Comparison of ENCODE assay signal across 11 cellular contexts in genomic region chr7:107857541-107857912, GRCh38. TPM values are rescaled to one million over a fixed set of nuclear protein-coding genes. Genes with fewer than 3 reads are reported as not detected.
DNase-seq lines count a peak whose midpoint lies in the region; ATAC-seq and TF ChIP-seq lines count a peak whose summit lies in the region.
"Had no signal": no experiment of that assay in that cellular context is flagged by ENCODE, and none has a peak within 500 bp of the region (broad histone marks: within the 10 kb centered on the region; RNA-seq: fewer than 3 reads in every experiment).

No MANE protein-coding gene starts in this region.

- DNase-seq in activated naive CD4-positive, alpha-beta T cell treated with anti-CD3 and anti-CD28 coated beads, Interleukin-2, amount 50 U/mL, for 72 hours (ENCODE audit: low spot score in 2 of 2), result no peak
- DNase-seq in activated naive CD4-positive, alpha-beta T cell treated with anti-CD3 and anti-CD28 coated beads for 36 hours, result no peak
- no peak for DNase-seq in activated naive CD8-positive, alpha-beta T cell treated with anti-CD3 and anti-CD28 coated beads for 36 hours
- DNase-seq in fibroblast of the conjunctiva (ENCODE audit: low read depth), result peak; percentile 6
- DNase-seq in GM20000 (ENCODE audit: low spot score), result no peak
- no peak for DNase-seq in NCI-H524 treated with DMSO at 0.1 percent for 48 hours (lab: John Stamatoyannopoulos, UW)
- DNase-seq: activated gamma-delta T cell, left cardiac atrium, NCI-H1417 had no signal

- H3K4me1 Mint-ChIP-seq in activated naive CD4-positive, alpha-beta T cell treated with anti-CD3 and anti-CD28 coated beads for 36 hours (ENCODE audit: low read depth), result peaks cover 16% of the 10 kb centered on the region
- H3K4me1 Mint-ChIP-seq in activated naive CD8-positive, alpha-beta T cell treated with anti-CD3 and anti-CD28 coated beads for 36 hours, result peaks cover 18% of the 10 kb centered on the region

- intact Hi-C loops in activated naive CD4-positive, alpha-beta T cell treated with anti-CD3 and anti-CD28 coated beads for 36 hours (cut with micrococcal nuclease), result loop anchor here (1.0 kb wide), 1 partner anchor 43 kb away; no protein-coding TSS in a partner anchor

- no peaks in the 10 kb centered on the region for H3K36me3 Mint-ChIP-seq in activated naive CD4-positive, alpha-beta T cell treated with anti-CD3 and anti-CD28 coated beads, Interleukin-2, amount 50 U/mL, for 72 hours
- no peaks in the 10 kb centered on the region for H3K36me3 Mint-ChIP-seq in activated naive CD4-positive, alpha-beta T cell treated with anti-CD3 and anti-CD28 coated beads for 36 hours (ENCODE audit: low read depth)
- H3K36me3 Mint-ChIP-seq in activated naive CD8-positive, alpha-beta T cell treated with anti-CD3 and anti-CD28 coated beads for 36 hours, result no peaks in the 10 kb centered on the region

- no peak overlapping the region for H3K4me3 Mint-ChIP-seq in activated naive CD4-positive, alpha-beta T cell treated with anti-CD3 and anti-CD28 coated beads for 36 hours
- no peak overlapping the region for H3K4me3 Mint-ChIP-seq in activated naive CD8-positive, alpha-beta T cell treated with anti-CD3 and anti-CD28 coated beads for 36 hours

- no peak for TF ChIP-seq CTCF in GM20000 (IDR thresholded peaks at IDR 0.05; ENCODE audit: extremely low read depth, missing control alignments)

- CTCF ChIA-PET in activated naive CD4-positive, alpha-beta T cell treated with anti-CD3 and anti-CD28 coated beads for 36 hours (lab: Charles Lee), result interaction anchor here (0.6 to 1.6 kb wide), 2 partner anchors 17 to 23 kb away, joined by 3 to 11 read pairs; no protein-coding TSS in a partner anchor

- no peaks in the 10 kb centered on the region for H3K27me3 Mint-ChIP-seq in activated naive CD4-positive, alpha-beta T cell treated with anti-CD3 and anti-CD28 coated beads for 36 hours (ENCODE audit: low read depth)
- H3K27me3 Mint-ChIP-seq in activated naive CD8-positive, alpha-beta T cell treated with anti-CD3 and anti-CD28 coated beads for 36 hours, result no peaks in the 10 kb centered on the region

- H3K9me3 Mint-ChIP-seq in activated naive CD4-positive, alpha-beta T cell treated with anti-CD3 and anti-CD28 coated beads, Interleukin-2, amount 50 U/mL, for 72 hours, result no peaks in the 10 kb centered on the region
- no peaks in the 10 kb centered on the region for H3K9me3 Mint-ChIP-seq in activated naive CD4-positive, alpha-beta T cell treated with anti-CD3 and anti-CD28 coated beads for 36 hours
- H3K9me3 Mint-ChIP-seq in activated naive CD8-positive, alpha-beta T cell treated with anti-CD3 and anti-CD28 coated beads for 36 hours, result no peaks in the 10 kb centered on the region

- peak; percentile 69 to 78 for ATAC-seq in activated naive CD4-positive, alpha-beta T cell treated with anti-CD3 and anti-CD28 coated beads, Interleukin-2, amount 50 U/mL, for 72 hours
- ATAC-seq in GM18498 (IDR thresholded peaks at IDR 0.05; ENCODE audit: unreplicated experiment) (no peak), GM18502 (IDR thresholded peaks at IDR 0.05; ENCODE audit: poor library complexity, unreplicated experiment) (no peak)
- ATAC-seq: left cardiac atrium had no signal

- peak overlapping the region in 1 of 2 donors; percentile 38 for H3K27ac Mint-ChIP-seq in activated naive CD4-positive, alpha-beta T cell treated with anti-CD3 and anti-CD28 coated beads, Interleukin-2, amount 50 U/mL, for 72 hours
- H3K27ac Mint-ChIP-seq in activated naive CD4-positive, alpha-beta T cell treated with anti-CD3 and anti-CD28 coated beads for 36 hours, result no peak overlapping the region
- H3K27ac Mint-ChIP-seq in activated naive CD8-positive, alpha-beta T cell treated with anti-CD3 and anti-CD28 coated beads for 36 hours, result peak overlapping the region; percentile 30

RNA-seq across cellular contexts. Expression of gene DLD, which starts 33.5 kb away (rescaled TPM):
- 10 to 100 TPM; 82.8 to 96.5 TPM for total RNA-seq in activated naive CD4-positive, alpha-beta T cell treated with anti-CD3 and anti-CD28 coated beads, Interleukin-2, amount 50 U/mL, for 72 hours
- 10 to 100 TPM; 92.6 to 96.8 TPM for total RNA-seq in activated naive CD4-positive, alpha-beta T cell treated with anti-CD3 and anti-CD28 coated beads for 36 hours
- 100 to 1,000 TPM; 121 to 128 TPM for total RNA-seq in activated naive CD8-positive, alpha-beta T cell treated with anti-CD3 and anti-CD28 coated beads for 36 hours

RNA-seq across cellular contexts. Expression of gene SLC26A3, which starts 54.5 kb away (rescaled TPM):
- not detected for total RNA-seq in activated naive CD4-positive, alpha-beta T cell treated with anti-CD3 and anti-CD28 coated beads, Interleukin-2, amount 50 U/mL, for 72 hours
- not detected for total RNA-seq in activated naive CD4-positive, alpha-beta T cell treated with anti-CD3 and anti-CD28 coated beads for 36 hours
- not detected for total RNA-seq in activated naive CD8-positive, alpha-beta T cell treated with anti-CD3 and anti-CD28 coated beads for 36 hours
- total RNA-seq: left cardiac atrium had no signal

Comparison
In these comparisons a context has a peak if more than half of its experiments do, and no peak if none do; other contexts are left out.
1. ATAC-seq: peak in activated naive CD4-positive, alpha-beta T cell treated with anti-CD3 and anti-CD28 coated beads, Interleukin-2, amount 50 U/mL, for 72 hours (2 of 2); none in GM18498 (single experiment) and GM18502 (single experiment).